Comparison of ENCODE assay signal across 8 cellular contexts in genomic region chr7:36390199-36391090, GRCh38. TPM values are rescaled to one million over a fixed set of nuclear protein-coding genes. Genes with fewer than 3 reads are reported as not detected.
DNase-seq lines count a peak whose midpoint lies in the region; ATAC-seq and TF ChIP-seq lines count a peak whose summit lies in the region.

No MANE protein-coding gene starts in this region.

- H3K4me1 Mint-ChIP-seq in CD4-positive, alpha-beta memory T cell: peaks cover 15 to 28% (median 21%) of the 10 kb centered on the region in 4 donors

- intact Hi-C loops in CD4-positive, alpha-beta memory T cell (cut with micrococcal nuclease): no loop called here

- peak; percentile 31 for ATAC-seq in GM19438 (IDR thresholded peaks at IDR 0.05; ENCODE audit: low read depth, unreplicated experiment)
- peak; percentile 18 for ATAC-seq in HG03521 (IDR thresholded peaks at IDR 0.05; ENCODE audit: unreplicated experiment)

- TF ChIP-seq CTCF in epithelial cell of proximal tubule (conservative IDR thresholded peaks at IDR 0.05; ENCODE audit: low read depth, low read length): no peak

- no peaks in the 10 kb centered on the region for H3K36me3 Mint-ChIP-seq in CD4-positive, alpha-beta memory T cell

- H3K4me3 Mint-ChIP-seq in CD4-positive, alpha-beta memory T cell: peak overlapping the region; percentile 77 to 91 (median 86)

- POLR2A ChIA-PET in CD4-positive, alpha-beta memory T cell (lab: Charles Lee; ENCODE audit: partially characterized antibody): interaction anchor here (0.6 to 4.1 kb wide), 4 partner anchors 9 to 23 kb away, joined by 3 to 23 read pairs (median 12); a partner anchor contains a TSS

- H3K9me3 Mint-ChIP-seq in CD4-positive, alpha-beta memory T cell: no peaks in the 10 kb centered on the region

- peak; percentile 22 to 60 (median 31) for DNase-seq in CD4-positive, alpha-beta memory T cell
- DNase-seq in NCI-H526 treated with DMSO at 0.1 percent for 48 hours (lab: John Stamatoyannopoulos, UW) (peak; percentile 87), epithelial cell of proximal tubule (ENCODE audit: low read depth) (no peak)
- peak; percentile 31 to 53 (median 39) for DNase-seq in activated CD8-positive, alpha-beta memory T cell treated with anti-CD3 and anti-CD28 coated beads for 48 hours (ENCODE audit: low read depth in 2 of 3, low spot score in 2 of 3)

- no peaks in the 10 kb centered on the region for H3K9me3 ChIP-seq in CD4-positive, alpha-beta memory T cell (ENCODE audit: control insufficient read depth in 1 of 2, low read length in 2 of 2)
- H3K9me3 ChIP-seq in mucosa of stomach (ENCODE audit: control insufficient read depth, low read length) (no peaks in the 10 kb centered on the region), stomach smooth muscle (ENCODE audit: control insufficient read depth in 2 of 2, low read length in 2 of 2) (no peaks in the 10 kb centered on the region)

- peak overlapping the region; percentile 71 for H3K9ac ChIP-seq in mucosa of stomach (ENCODE audit: low read length)
- H3K9ac ChIP-seq in stomach smooth muscle (ENCODE audit: low read length in 2 of 2): peak overlapping the region; percentile 52 to 60

- H3K36me3 ChIP-seq in CD4-positive, alpha-beta memory T cell (ENCODE audit: insufficient read depth, low read length): no peaks in the 10 kb centered on the region
- H3K36me3 ChIP-seq in mucosa of stomach (ENCODE audit: control insufficient read depth, insufficient read depth, low read length) (no peaks in the 10 kb centered on the region), stomach smooth muscle (ENCODE audit: control insufficient read depth in 2 of 2, insufficient read depth in 2 of 2, low read length in 2 of 2) (no peaks in the 10 kb centered on the region)

- peak overlapping the region; percentile 67 to 91 (median 77) for H3K27ac Mint-ChIP-seq in CD4-positive, alpha-beta memory T cell

- peak overlapping the region; percentile 82 to 84 for H3K4me3 ChIP-seq in CD4-positive, alpha-beta memory T cell (ENCODE audit: low read length in 2 of 2)
- H3K4me3 ChIP-seq in epithelial cell of proximal tubule (ENCODE audit: low read depth, low read length) (peak overlapping the region; percentile 88), mucosa of stomach (ENCODE audit: low read length) (peak overlapping the region; percentile 98), stomach smooth muscle (ENCODE audit: low read length in 2 of 2) (peak overlapping the region; percentile 85 to 92)

- H3K27ac ChIP-seq in CD4-positive, alpha-beta memory T cell (ENCODE audit: low read depth, low read length): peak overlapping the region; percentile 50
- no peak overlapping the region for H3K27ac ChIP-seq in stomach smooth muscle (ENCODE audit: low read length)

- peaks cover 0 to 1% of the 10 kb centered on the region in 2 donors for H3K27me3 Mint-ChIP-seq in CD4-positive, alpha-beta memory T cell

- H3K27me3 ChIP-seq in CD4-positive, alpha-beta memory T cell (ENCODE audit: insufficient read depth, low read length): no peaks in the 10 kb centered on the region
- H3K27me3 ChIP-seq in mucosa of stomach (ENCODE audit: control insufficient read depth, insufficient read depth, low read length) (no peaks in the 10 kb centered on the region), stomach smooth muscle (ENCODE audit: control insufficient read depth in 1 of 2, insufficient read depth in 2 of 2, low read length in 2 of 2) (no peaks in the 10 kb centered on the region)

- CTCF ChIA-PET in CD4-positive, alpha-beta memory T cell (lab: Charles Lee; ENCODE audit: partially characterized antibody): interaction anchor here (3.1 kb wide), 1 partner anchor 24 kb away, joined by 24 read pairs; a partner anchor contains a TSS

- peaks cover 16% of the 10 kb centered on the region for H3K4me1 ChIP-seq in CD4-positive, alpha-beta memory T cell (ENCODE audit: insufficient read depth, low read length)
- peaks cover 7% of the 10 kb centered on the region for H3K4me1 ChIP-seq in mucosa of stomach (ENCODE audit: control insufficient read depth, insufficient read depth, low read length)
- peaks cover 6% of the 10 kb centered on the region for H3K4me1 ChIP-seq in stomach smooth muscle (ENCODE audit: control insufficient read depth, insufficient read depth, low read length)

RNA-seq across cellular contexts. Expression of gene ANLN, which starts 0.8 kb away (rescaled TPM):
- total RNA-seq in CD4-positive, alpha-beta memory T cell: under 1 TPM in 1 of 2 experiments, not detected in 1; 0.23 TPM
- not detected for polyA plus RNA-seq in CD4-positive, alpha-beta memory T cell
- 155 and 187 TPM in 2 replicates for total RNA-seq in epithelial cell of proximal tubule

Comparison
In these comparisons a context has a peak if more than half of its experiments do, and no peak if none do; other contexts are left out.
1. RNA of gene ANLN, which starts 0.8 kb away (total RNA-seq): 155 to 187 TPM in epithelial cell of proximal tubule; 0.23 TPM in CD4-positive, alpha-beta memory T cell; every median in the first group is over 100 times any median in the second.
2. Peak in every context shown above with its lines, with median percentiles within 50 percentile points of each other: H3K4me3 ChIP-seq.